Comparison of ENCODE assay signal across 22 cellular contexts in genomic region chr3:127961124-127961523, GRCh38. TPM values are rescaled to one million over a fixed set of nuclear protein-coding genes. Genes with fewer than 3 reads are reported as not detected.
DNase-seq lines count a peak whose midpoint lies in the region; ATAC-seq lines count a peak whose summit lies in the region.
"Had no signal": no experiment of that assay in that cellular context is flagged by ENCODE, and none has a peak within 500 bp of the region (broad histone marks: within the 10 kb centered on the region; RNA-seq: fewer than 3 reads in every experiment).

No MANE protein-coding gene starts in this region.

- no peak overlapping the region for H3K4me3 ChIP-seq in right cardiac atrium (ENCODE audit: low read length)
- H3K4me3 ChIP-seq: SK-N-MC had no signal

- peaks cover 6% of the 10 kb centered on the region for H3K4me1 Mint-ChIP-seq in stimulated activated naive CD8-positive, alpha-beta T cell treated with anti-CD3 and anti-CD28 coated beads, Interleukin-15, amount 100 ng/mL, for 72 hours
- no peaks in the 10 kb centered on the region for H3K4me1 Mint-ChIP-seq in naive thymus-derived CD8-positive, alpha-beta T cell
- H3K4me1 Mint-ChIP-seq: CD4-positive, CD25-positive, alpha-beta regulatory T cell had no signal

- POLR2A ChIA-PET in naive thymus-derived CD8-positive, alpha-beta T cell (lab: Charles Lee), result no interaction called here

- no peaks in the 10 kb centered on the region for H3K9me3 Mint-ChIP-seq in stimulated activated naive CD8-positive, alpha-beta T cell treated with anti-CD3 and anti-CD28 coated beads, Interleukin-15, amount 100 ng/mL, for 72 hours
- H3K9me3 Mint-ChIP-seq in naive thymus-derived CD8-positive, alpha-beta T cell, result no peaks in the 10 kb centered on the region
- H3K9me3 Mint-ChIP-seq: CD4-positive, CD25-positive, alpha-beta regulatory T cell had no signal

- WGBS in right cardiac atrium, result 40% methylated on average over 5 of the region's 5 CpGs

- peaks cover 13% of the 10 kb centered on the region for H3K27me3 Mint-ChIP-seq in stimulated activated naive CD8-positive, alpha-beta T cell treated with anti-CD3 and anti-CD28 coated beads, Interleukin-15, amount 100 ng/mL, for 72 hours
- peaks cover 5 to 27% (median 9%) of the 10 kb centered on the region in 5 donors for H3K27me3 Mint-ChIP-seq in naive thymus-derived CD8-positive, alpha-beta T cell

- no peaks in the 10 kb centered on the region for H3K36me3 Mint-ChIP-seq in naive thymus-derived CD8-positive, alpha-beta T cell
- H3K36me3 Mint-ChIP-seq: CD4-positive, CD25-positive, alpha-beta regulatory T cell had no signal

- H3K4me1 ChIP-seq in right cardiac atrium (ENCODE audit: control insufficient read depth, insufficient read depth, low read length), result peaks cover 5% of the 10 kb centered on the region

- H3K9me3 ChIP-seq in right cardiac atrium (ENCODE audit: control insufficient read depth, low read length), result no peaks in the 10 kb centered on the region
- H3K9me3 ChIP-seq: Caco-2 had no signal

- ATAC-seq in Right ventricle myocardium superior (ENCODE audit: poor library complexity), result peak; percentile 27
- ATAC-seq in Right ventricle myocardium inferior, result no peak
- no peak for ATAC-seq in right cardiac atrium
- no peak for ATAC-seq in stimulated activated naive CD8-positive, alpha-beta T cell treated with anti-CD3 and anti-CD28 coated beads, Interleukin-15, amount 100 ng/mL, for 72 hours
- ATAC-seq in naive thymus-derived CD8-positive, alpha-beta T cell, result no peak

- H3K4me3 Mint-ChIP-seq in stimulated activated naive CD8-positive, alpha-beta T cell treated with anti-CD3 and anti-CD28 coated beads, Interleukin-15, amount 100 ng/mL, for 72 hours, result no peak overlapping the region
- H3K4me3 Mint-ChIP-seq in naive thymus-derived CD8-positive, alpha-beta T cell, result no peak overlapping the region
- H3K4me3 Mint-ChIP-seq: CD4-positive, CD25-positive, alpha-beta regulatory T cell had no signal

- H3K27ac ChIP-seq in caudate nucleus (ENCODE audit: low read depth, low read length) (peak overlapping the region; percentile 54), right cardiac atrium (ENCODE audit: low read length) (peak overlapping the region; percentile 43)
- H3K27ac ChIP-seq: SK-N-MC had no signal

- DNase-seq in Right ventricle myocardium superior, result no peak
- no peak for DNase-seq in Right ventricle myocardium inferior (ENCODE audit: missing footprints)
- DNase-seq in caudate nucleus (lab: John Stamatoyannopoulos, UW), result peak in 6 of 61 donors; percentile 10 to 25 (median 14)
- no peak for DNase-seq in right cardiac atrium
- DNase-seq in retina, result peak; percentile 26
- no peak for DNase-seq in NCI-H2029 treated with DMSO at 0.1 percent for 48 hours (lab: John Stamatoyannopoulos, UW)
- no peak for DNase-seq in stimulated activated naive CD8-positive, alpha-beta T cell treated with anti-CD3 and anti-CD28 coated beads, Interleukin-15, amount 100 ng/mL, for 72 hours
- no peak for DNase-seq in naive thymus-derived CD8-positive, alpha-beta T cell
- DNase-seq: Caco-2; CD4-positive, CD25-positive, alpha-beta regulatory T cell; DND-41; GOT3; KG1; NCI-H1092 treated with DMSO at 0.1 percent for 48 hours; NCI-H1436 treated with DMSO at 0.1 percent for 48 hours; NCI-H1930; NCI-H226; NCI-H510A treated with DMSO at 0.1 percent for 48 hours; SHP77 treated with DMSO at 0.1 percent for 48 hours had no signal

- H3K27ac Mint-ChIP-seq in stimulated activated naive CD8-positive, alpha-beta T cell treated with anti-CD3 and anti-CD28 coated beads, Interleukin-15, amount 100 ng/mL, for 72 hours, result no peak overlapping the region
- H3K27ac Mint-ChIP-seq in naive thymus-derived CD8-positive, alpha-beta T cell, result no peak overlapping the region
- H3K27ac Mint-ChIP-seq: CD4-positive, CD25-positive, alpha-beta regulatory T cell had no signal

- intact Hi-C loops in Right ventricle myocardium superior (cut with DNase I), result no loop called here
- intact Hi-C loops in Right ventricle myocardium inferior (cut with DNase I), result loop anchor here (5.0 to 10.0 kb wide), 2 partner anchors 44 to 106 kb away; partner anchors contain the start of gene KBTBD12
- intact Hi-C loops in right cardiac atrium (cut with DNase I), result no loop called here

- H3K27me3 ChIP-seq in right cardiac atrium (ENCODE audit: control insufficient read depth, insufficient read depth), result no peaks in the 10 kb centered on the region

RNA-seq across cellular contexts. Expression of gene KBTBD12, which starts 46.1 kb away (rescaled TPM):
- total RNA-seq in Right ventricle myocardium superior (29.4 TPM), Right ventricle myocardium inferior (29.7 TPM), right cardiac atrium (1 to 10 TPM; 3.8 to 8.1 (median 5.9) TPM)
- 4.3 TPM for polyA plus RNA-seq in right cardiac atrium
- total RNA-seq in naive thymus-derived CD8-positive, alpha-beta T cell, result not detected
- polyA plus RNA-seq in naive thymus-derived CD8-positive, alpha-beta T cell, result not detected
- total RNA-seq: Caco-2; CD4-positive, CD25-positive, alpha-beta regulatory T cell; OCI-LY7 had no signal
- polyA plus RNA-seq: BJ; CD4-positive, CD25-positive, alpha-beta regulatory T cell had no signal

Comparison
In these comparisons a context has a peak if more than half of its experiments do, and no peak if none do; other contexts are left out.
1. RNA of gene KBTBD12, which starts 46.1 kb away (total RNA-seq): 29.7 TPM in Right ventricle myocardium inferior (single experiment), 29.4 TPM in Right ventricle myocardium superior (single experiment) and 3.8 to 8.1 TPM in right cardiac atrium; not detected in naive thymus-derived CD8-positive, alpha-beta T cell; every median in the first group is over 4 times any median in the second.